ENCODE assay signal across 9 cellular contexts in the genomic region with DNA sequence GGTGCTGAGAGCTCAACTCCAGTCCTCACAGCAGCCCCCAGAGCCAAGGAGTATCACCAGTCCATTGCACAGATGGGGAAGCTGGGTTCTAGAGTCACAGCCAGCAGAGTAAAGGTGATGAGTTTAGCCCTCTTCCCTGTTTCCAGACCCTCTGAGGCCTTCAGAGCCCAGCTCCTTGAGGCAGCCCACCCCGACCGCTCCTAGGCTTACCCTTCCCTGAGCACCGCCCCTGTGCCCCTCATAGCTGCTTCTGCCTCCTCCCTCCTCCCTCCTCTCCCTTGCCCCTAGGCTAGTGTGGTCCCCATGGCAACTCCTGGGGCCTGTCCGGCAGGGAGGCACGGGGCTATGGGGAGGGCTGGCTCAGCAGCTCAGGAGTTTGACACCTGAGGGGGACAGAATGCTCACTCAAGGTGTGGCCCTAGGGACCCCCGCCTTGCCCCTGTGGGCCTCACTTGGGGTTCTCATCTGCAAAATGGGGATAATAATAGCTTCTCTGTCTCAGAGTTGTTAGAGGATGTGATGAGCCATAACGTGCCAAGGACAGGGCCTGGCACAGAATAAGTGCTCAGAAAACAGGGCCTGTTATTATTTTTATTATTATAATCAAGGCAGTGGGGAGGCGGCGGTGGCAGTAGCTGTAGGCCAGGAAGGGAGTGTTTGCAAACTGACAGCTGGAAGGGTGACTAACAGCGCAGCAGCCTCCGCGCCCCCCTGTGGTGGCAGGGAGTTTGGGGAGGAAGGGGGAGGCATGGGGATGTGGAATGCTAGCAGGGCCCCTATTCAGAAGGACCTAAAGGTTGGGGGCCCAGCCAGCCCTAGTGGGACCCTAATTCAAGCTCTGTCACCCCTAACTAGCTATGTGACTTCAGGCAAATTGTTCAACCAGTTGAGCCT. TPM values are rescaled to one million over a fixed set of nuclear protein-coding genes. Genes with fewer than 3 reads are reported as not detected.
DNase-seq lines count a peak whose midpoint lies in the region; ATAC-seq, FAIRE-seq and TF ChIP-seq lines count a peak whose summit lies in the region.
"Had no signal": no experiment of that assay in that cellular context is flagged by ENCODE, and none has a peak within 500 bp of the region (broad histone marks: within the 10 kb centered on the region; RNA-seq: fewer than 3 reads in every experiment).

No MANE protein-coding gene starts in this region.

- H3K4me1 ChIP-seq in right cardiac atrium (ENCODE audit: control insufficient read depth, insufficient read depth, low read length) (peaks cover 21% of the 10 kb centered on the region), keratinocyte (ENCODE audit: control insufficient read depth, extremely low read depth, insufficient read depth, low read length) (peaks cover 44% of the 10 kb centered on the region), trophoblast cell (ENCODE audit: control insufficient read depth in 1 of 2, insufficient read depth in 2 of 2, low read length in 2 of 2) (peaks cover 3 to 8% of the 10 kb centered on the region in 2 experiments), right lobe of liver (peaks cover 0 to 68% (median 35%) of the 10 kb centered on the region in 4 donors)

- no peak overlapping the region for H2AK5ac ChIP-seq in trophoblast cell (ENCODE audit: low read length)

- H3K9me3 Mint-ChIP-seq in activated T-helper 2 cell treated with anti-CD3 and anti-CD28 coated beads, Interferon-gamma antibody, Interleukin-2, Interleukin-4, amounts not matched to agents 10 μg/mL and 5 μg/mL and 100 μg/mL, durations not matched to agents 14 hours and 24 hours and 36 hours, result no peaks in the 10 kb centered on the region

- H3K4me2 ChIP-seq in keratinocyte (ENCODE audit: control insufficient read depth, extremely low read depth, insufficient read depth, low read depth, low read length), result no peak overlapping the region
- no peak overlapping the region for H3K4me2 ChIP-seq in trophoblast cell (ENCODE audit: low read length)

- peak overlapping the region; percentile 67 for H3K27ac Mint-ChIP-seq in activated T-helper 2 cell treated with anti-CD3 and anti-CD28 coated beads, Interferon-gamma antibody, Interleukin-2, Interleukin-4, amounts not matched to agents 10 μg/mL and 5 μg/mL and 100 μg/mL, durations not matched to agents 14 hours and 24 hours and 36 hours

- no peak overlapping the region for H2BK5ac ChIP-seq in trophoblast cell (ENCODE audit: low read depth, low read length, poor library complexity)

- H3K27me3 ChIP-seq in right cardiac atrium (ENCODE audit: control insufficient read depth, insufficient read depth), result no peaks in the 10 kb centered on the region
- no peaks in the 10 kb centered on the region for H3K27me3 ChIP-seq in keratinocyte (ENCODE audit: control insufficient read depth, extremely low read depth, insufficient read depth, low read length)
- no peaks in the 10 kb centered on the region for H3K27me3 ChIP-seq in trophoblast cell (ENCODE audit: insufficient read depth, low read length)
- no peaks in the 10 kb centered on the region for H3K27me3 ChIP-seq in right lobe of liver

- H3K79me2 ChIP-seq in keratinocyte (ENCODE audit: control insufficient read depth, insufficient read depth, low read length), result peaks cover 79% of the 10 kb centered on the region
- H3K79me2 ChIP-seq in trophoblast cell (ENCODE audit: control insufficient read depth, insufficient read depth, low read length, poor library complexity), result no peaks in the 10 kb centered on the region

- H3K18ac ChIP-seq in trophoblast cell (ENCODE audit: low read length), result no peak overlapping the region

- FAIRE-seq in keratinocyte (lab: Jason Lieb, UNC), result no peak

- no peak overlapping the region for H4K8ac ChIP-seq in trophoblast cell (ENCODE audit: low read depth, low read length)

- no peak overlapping the region for H2BK120ac ChIP-seq in trophoblast cell (ENCODE audit: insufficient read depth, low read length, poor library complexity)

- H3K9ac ChIP-seq in keratinocyte (ENCODE audit: control insufficient read depth, extremely low read depth, insufficient read depth, low read length) (no peak overlapping the region), trophoblast cell (ENCODE audit: low read length) (no peak overlapping the region)

- no peak overlapping the region for H2AFZ ChIP-seq in keratinocyte (ENCODE audit: control insufficient read depth, low read length)
- H2AFZ ChIP-seq in trophoblast cell (ENCODE audit: insufficient read depth, low read length, poor library complexity), result no peak overlapping the region

- TF ChIP-seq POLR2A in right lobe of liver (IDR thresholded peaks at IDR 0.05), result no peak

- no peak overlapping the region for H2BK12ac ChIP-seq in trophoblast cell (ENCODE audit: low read length)

- H3K79me1 ChIP-seq in trophoblast cell (ENCODE audit: low read length), result no peaks in the 10 kb centered on the region

- H3K23ac ChIP-seq in trophoblast cell (ENCODE audit: low read length), result no peak overlapping the region

- dilution Hi-C loops in keratinocyte (cut with MboI; ENCODE audit: extremely low pct_ligation_motif_present, low sequenced_read_pairs), result no loop called here

- no peak overlapping the region for H3K14ac ChIP-seq in trophoblast cell (ENCODE audit: low read length)

- H3K9me1 ChIP-seq in keratinocyte (ENCODE audit: control insufficient read depth, extremely low read depth, insufficient read depth, low read length), result peaks cover 15% of the 10 kb centered on the region

- intact Hi-C loops in right cardiac atrium (cut with DNase I), result no loop called here
- intact Hi-C loops in left cardiac atrium (cut with DNase I), result no loop called here
- intact Hi-C loops in activated T-helper 2 cell treated with anti-CD3 and anti-CD28 coated beads, Interferon-gamma antibody, Interleukin-2, Interleukin-4, amounts not matched to agents 10 μg/mL and 5 μg/mL and 100 μg/mL, durations not matched to agents 14 hours and 24 hours and 36 hours (cut with micrococcal nuclease), result no loop called here
- intact Hi-C loops in right lobe of liver (cut with DNase I), result no loop called here

- H3K4me1 Mint-ChIP-seq in activated T-helper 2 cell treated with anti-CD3 and anti-CD28 coated beads, Interferon-gamma antibody, Interleukin-2, Interleukin-4, amounts not matched to agents 10 μg/mL and 5 μg/mL and 100 μg/mL, durations not matched to agents 14 hours and 24 hours and 36 hours (ENCODE audit: low read depth), result peaks cover 67% of the 10 kb centered on the region

- no peaks in the 10 kb centered on the region for H3K27me3 Mint-ChIP-seq in activated T-helper 2 cell treated with anti-CD3 and anti-CD28 coated beads, Interferon-gamma antibody, Interleukin-2, Interleukin-4, amounts not matched to agents 10 μg/mL and 5 μg/mL and 100 μg/mL, durations not matched to agents 14 hours and 24 hours and 36 hours (ENCODE audit: low read depth)

- H3K9me3 ChIP-seq in right cardiac atrium (ENCODE audit: control insufficient read depth, low read length), result no peaks in the 10 kb centered on the region
- no peaks in the 10 kb centered on the region for H3K9me3 ChIP-seq in keratinocyte (ENCODE audit: control insufficient read depth, low read depth, low read length)
- peaks cover 1% of the 10 kb centered on the region for H3K9me3 ChIP-seq in trophoblast cell (ENCODE audit: insufficient read depth, low read depth, low read length)
- H3K9me3 ChIP-seq in right lobe of liver, result no peaks in the 10 kb centered on the region

- TF ChIP-seq CTCF in keratinocyte (optimal IDR thresholded peaks at IDR 0.05 in 1 of 3, IDR thresholded peaks at IDR 0.05 in 1 of 3, conservative IDR thresholded peaks at IDR 0.05 in 1 of 3; ENCODE audit: extremely low read depth in 1 of 3, insufficient read depth in 2 of 3, low read length in 3 of 3) (peak in 2 of 3 experiments; percentile 62), right lobe of liver (IDR thresholded peaks at IDR 0.05) (peak in 2 of 4 donors; percentile 6 to 7)

- no peak overlapping the region for H4K12ac ChIP-seq in trophoblast cell (ENCODE audit: low read depth, low read length)

- peaks cover 54% of the 10 kb centered on the region for H3K36me3 Mint-ChIP-seq in activated T-helper 2 cell treated with anti-CD3 and anti-CD28 coated beads, Interferon-gamma antibody, Interleukin-2, Interleukin-4, amounts not matched to agents 10 μg/mL and 5 μg/mL and 100 μg/mL, durations not matched to agents 14 hours and 24 hours and 36 hours (ENCODE audit: low read depth)

- no peak overlapping the region for H3K27ac ChIP-seq in right cardiac atrium (ENCODE audit: low read length)
- H3K27ac ChIP-seq in keratinocyte (ENCODE audit: control insufficient read depth, insufficient read depth, low read length), result no peak overlapping the region
- H3K27ac ChIP-seq in trophoblast cell (ENCODE audit: low read depth, low read length), result no peak overlapping the region
- H3K27ac ChIP-seq in right lobe of liver, result no peak overlapping the region

- no peak overlapping the region for H4K91ac ChIP-seq in trophoblast cell (ENCODE audit: low read depth, low read length)

- no peak overlapping the region for H3K4me3 ChIP-seq in right cardiac atrium (ENCODE audit: low read length)
- no peak overlapping the region for H3K4me3 ChIP-seq in keratinocyte (ENCODE audit: control insufficient read depth in 2 of 3, extremely low read depth in 1 of 3, insufficient read depth in 2 of 3, low read depth in 1 of 3, low read length in 3 of 3)
- no peak overlapping the region for H3K4me3 ChIP-seq in trophoblast cell (ENCODE audit: low read depth, low read length)
- H3K4me3 ChIP-seq in right lobe of liver, result no peak overlapping the region

- 73% methylated on average over 12 of the region's 12 CpGs for WGBS in right cardiac atrium
- WGBS in trophoblast cell (ENCODE audit: extremely low coverage, insufficient coverage, insufficient read length), result no CpG with 5 or more reads among the region's 12 CpGs
- 50% methylated on average over 3 of the region's 12 CpGs for WGBS in right lobe of liver (ENCODE audit: insufficient coverage, low coverage, low lambda C conversion rate, missing lambda C conversion rate)

- ATAC-seq in right cardiac atrium (no peak), left cardiac atrium (no peak), right lobe of liver (no peak)

- no peak overlapping the region for H3K4me3 Mint-ChIP-seq in activated T-helper 2 cell treated with anti-CD3 and anti-CD28 coated beads, Interferon-gamma antibody, Interleukin-2, Interleukin-4, amounts not matched to agents 10 μg/mL and 5 μg/mL and 100 μg/mL, durations not matched to agents 14 hours and 24 hours and 36 hours (ENCODE audit: low read depth)

- DNase-seq in right cardiac atrium, result peak in 2 of 3 donors; percentile 67 to 78
- DNase-seq in left cardiac atrium, result no peak
- DNase-seq in activated T-helper 2 cell treated with anti-CD3 and anti-CD28 coated beads, Interferon-gamma antibody, Interleukin-2, Interleukin-4, amounts not matched to agents 10 μg/mL and 5 μg/mL and 100 μg/mL, durations not matched to agents 14 hours and 24 hours and 36 hours (ENCODE audit: low spot score), result peak; percentile 49
- DNase-seq in keratinocyte (ENCODE audit: low read depth, low spot score), result no peak
- DNase-seq in trophoblast cell, result no peak
- no peak for DNase-seq in right lobe of liver
- DNase-seq in globus pallidus (ENCODE audit: low spot score), result no peak
- DNase-seq in NCI-H345 (lab: John Stamatoyannopoulos, UW), result no peak

- H3K36me3 ChIP-seq in keratinocyte (ENCODE audit: control insufficient read depth in 2 of 2, extremely low read depth in 1 of 2, insufficient read depth in 2 of 2, low read length in 2 of 2), result peaks cover 0 to 11% of the 10 kb centered on the region in 2 experiments
- peaks cover 7 to 8% of the 10 kb centered on the region in 2 experiments for H3K36me3 ChIP-seq in trophoblast cell (ENCODE audit: control insufficient read depth in 1 of 2, insufficient read depth in 2 of 2, low read length in 2 of 2)
- no peaks in the 10 kb centered on the region for H3K36me3 ChIP-seq in right lobe of liver

- H4K20me1 ChIP-seq in keratinocyte (ENCODE audit: control insufficient read depth, extremely low read depth, insufficient read depth, low read length), result peaks cover 29% of the 10 kb centered on the region

- no peak overlapping the region for H3K4ac ChIP-seq in trophoblast cell (ENCODE audit: low read depth, low read length)

RNA-seq across cellular contexts. Expression of a gene that starts 11.5 kb away (rescaled TPM):
- total RNA-seq in right cardiac atrium, result 10 to 100 TPM; 52.9 to 68.3 (median 60.9) TPM
- polyA plus RNA-seq in right cardiac atrium, result 44.3 TPM
- 10 to 100 TPM; 49.7 to 59.2 TPM for total RNA-seq in left cardiac atrium
- 261 and 266 TPM in 2 replicates for total RNA-seq in activated T-helper 2 cell treated with anti-CD3 and anti-CD28 coated beads, Interferon-gamma antibody, Interleukin-2, Interleukin-4, amounts not matched to agents 10 μg/mL and 5 μg/mL and 100 μg/mL, durations not matched to agents 14 hours and 24 hours and 36 hours
- 14.9 to 41.5 TPM (median 17.2 TPM) in 3 replicates for polyA plus RNA-seq in keratinocyte
- polyA plus RNA-seq in keratinocyte (2011; ENCODE audit: low read depth), result 16.8 TPM
- polyA plus RNA-seq in keratinocyte (2011; cell fraction: cytosol; rRNA removed), result 19.4 and 37.7 TPM in 2 replicates
- 40.0 and 50.1 TPM in 2 replicates for polyA plus RNA-seq in keratinocyte (2011; cell fraction: nucleus; rRNA removed)
- 38.6 and 52.8 TPM in 2 replicates for polyA plus RNA-seq in keratinocyte (2012; ENCODE audit: low replicate concordance)
- polyA minus RNA-seq in keratinocyte, result 22.1 to 111 TPM (median 39.2 TPM) in 3 replicates
- polyA minus RNA-seq in keratinocyte (2011; cell fraction: cytosol; rRNA and poly(A)+ RNA removed), result 47.0 TPM
- polyA minus RNA-seq in keratinocyte (2011; cell fraction: nucleus; rRNA and poly(A)+ RNA removed), result 26.1 and 28.3 TPM in 2 replicates
- polyA plus RNA-seq in trophoblast cell (2013), result 25.3 and 25.5 TPM in 2 replicates
- total RNA-seq in right lobe of liver, result 10 to 100 TPM; 22.2 to 50.9 (median 32.7) TPM

RNA-seq across cellular contexts. Expression of a gene that starts 19.3 kb away (rescaled TPM):
- total RNA-seq in right cardiac atrium (100 to 1,000 TPM in 3 of 4 donors, 10 to 100 TPM in 1; 66.2 to 216 (median 131) TPM), left cardiac atrium (100 to 1,000 TPM in 1 of 2 donors, 10 to 100 TPM in 1; 72.9 to 110 TPM), right lobe of liver (not detected)
- polyA plus RNA-seq in right cardiac atrium (84.7 TPM), keratinocyte (not detected in 3 replicates)
- total RNA-seq in activated T-helper 2 cell treated with anti-CD3 and anti-CD28 coated beads, Interferon-gamma antibody, Interleukin-2, Interleukin-4, amounts not matched to agents 10 μg/mL and 5 μg/mL and 100 μg/mL, durations not matched to agents 14 hours and 24 hours and 36 hours, result 0.32 TPM in 1 of 2 replicates, not detected in the other
- polyA plus RNA-seq in keratinocyte (2011; ENCODE audit: low read depth), result not detected
- polyA plus RNA-seq in keratinocyte (2011; cell fraction: cytosol; rRNA removed), result not detected in 2 replicates
- 0.05 and 0.22 TPM in 2 replicates for polyA plus RNA-seq in keratinocyte (2011; cell fraction: nucleus; rRNA removed)
- not detected in 2 replicates for polyA plus RNA-seq in keratinocyte (2012; ENCODE audit: low replicate concordance)
- polyA minus RNA-seq in keratinocyte, result 0.36 to 0.38 TPM in 2 of 3 replicates, not detected in the other
- not detected for polyA minus RNA-seq in keratinocyte (2011; cell fraction: cytosol; rRNA and poly(A)+ RNA removed)
- polyA minus RNA-seq in keratinocyte (2011; cell fraction: nucleus; rRNA and poly(A)+ RNA removed), result 0.21 and 0.31 TPM in 2 replicates
- not detected in 2 replicates for polyA plus RNA-seq in trophoblast cell (2013)
- total RNA-seq: epithelial cell of proximal tubule had no signal

RNA-seq across cellular contexts. Expression of a gene that starts 33.0 kb away (rescaled TPM):
- total RNA-seq in right cardiac atrium (10 to 100 TPM; 13.0 to 31.0 (median 20.9) TPM), left cardiac atrium (10 to 100 TPM; 11.0 to 24.5 TPM), right lobe of liver (not detected)
- polyA plus RNA-seq in right cardiac atrium (13.3 TPM), keratinocyte (0.03 TPM in 1 of 3 replicates, not detected in the others)
- 0.16 TPM in 1 of 2 replicates, not detected in the other for total RNA-seq in activated T-helper 2 cell treated with anti-CD3 and anti-CD28 coated beads, Interferon-gamma antibody, Interleukin-2, Interleukin-4, amounts not matched to agents 10 μg/mL and 5 μg/mL and 100 μg/mL, durations not matched to agents 14 hours and 24 hours and 36 hours
- polyA plus RNA-seq in keratinocyte (2011; ENCODE audit: low read depth), result not detected
- polyA plus RNA-seq in keratinocyte (2011; cell fraction: cytosol; rRNA removed), result not detected in 2 replicates
- 0.13 and 0.27 TPM in 2 replicates for polyA plus RNA-seq in keratinocyte (2011; cell fraction: nucleus; rRNA removed)
- 0.18 TPM in 1 of 2 replicates, not detected in the other for polyA plus RNA-seq in keratinocyte (2012; ENCODE audit: low replicate concordance)
- not detected in 3 replicates for polyA minus RNA-seq in keratinocyte
- polyA minus RNA-seq in keratinocyte (2011; cell fraction: cytosol; rRNA and poly(A)+ RNA removed), result not detected
- polyA minus RNA-seq in keratinocyte (2011; cell fraction: nucleus; rRNA and poly(A)+ RNA removed), result not detected in 2 replicates
- 0.03 TPM in 2 replicates for polyA plus RNA-seq in trophoblast cell (2013)
- total RNA-seq: epithelial cell of proximal tubule had no signal

RNA-seq across cellular contexts. Expression of a gene that starts 44.7 kb away (rescaled TPM):
- total RNA-seq in right cardiac atrium (not detected), left cardiac atrium (under 1 TPM in 1 of 2 donors, not detected in 1; 0.12 TPM), right lobe of liver (100 to 1,000 TPM in 2 of 6 experiments, 10 to 100 TPM in 2, 1 to 10 TPM in 1, under 1 TPM in 1; 0.81 to 235 (median 65.0) TPM)
- polyA plus RNA-seq in right cardiac atrium (0.07 TPM), keratinocyte (0.04 to 0.09 TPM in 2 of 3 replicates, not detected in the other)
- total RNA-seq in activated T-helper 2 cell treated with anti-CD3 and anti-CD28 coated beads, Interferon-gamma antibody, Interleukin-2, Interleukin-4, amounts not matched to agents 10 μg/mL and 5 μg/mL and 100 μg/mL, durations not matched to agents 14 hours and 24 hours and 36 hours, result not detected in 2 replicates
- not detected for polyA plus RNA-seq in keratinocyte (2011; ENCODE audit: low read depth)
- 0.06 TPM in 1 of 2 replicates, not detected in the other for polyA plus RNA-seq in keratinocyte (2011; cell fraction: cytosol; rRNA removed)
- polyA plus RNA-seq in keratinocyte (2011; cell fraction: nucleus; rRNA removed), result 0.04 and 0.09 TPM in 2 replicates
- polyA plus RNA-seq in keratinocyte (2012; ENCODE audit: low replicate concordance), result not detected in 2 replicates
- not detected in 3 replicates for polyA minus RNA-seq in keratinocyte
- not detected for polyA minus RNA-seq in keratinocyte (2011; cell fraction: cytosol; rRNA and poly(A)+ RNA removed)
- not detected in 2 replicates for polyA minus RNA-seq in keratinocyte (2011; cell fraction: nucleus; rRNA and poly(A)+ RNA removed)
- polyA plus RNA-seq in trophoblast cell (2013), result not detected in 2 replicates
- total RNA-seq: epithelial cell of proximal tubule had no signal

RNA-seq across cellular contexts. Expression of a gene that starts 49.6 kb away (rescaled TPM):
- total RNA-seq in right cardiac atrium (10 to 100 TPM; 34.9 to 49.3 (median 45.9) TPM), left cardiac atrium (10 to 100 TPM; 35.3 to 41.4 TPM), right lobe of liver (10 to 100 TPM; 19.7 to 25.1 (median 22.1) TPM)
- polyA plus RNA-seq in right cardiac atrium (35.0 TPM), keratinocyte (12.0 to 26.4 TPM (median 16.5 TPM) in 3 replicates)
- total RNA-seq in activated T-helper 2 cell treated with anti-CD3 and anti-CD28 coated beads, Interferon-gamma antibody, Interleukin-2, Interleukin-4, amounts not matched to agents 10 μg/mL and 5 μg/mL and 100 μg/mL, durations not matched to agents 14 hours and 24 hours and 36 hours, result 45.5 and 47.7 TPM in 2 replicates
- polyA plus RNA-seq in keratinocyte (2011; ENCODE audit: low read depth), result 30.4 TPM
- 12.2 and 14.8 TPM in 2 replicates for polyA plus RNA-seq in keratinocyte (2011; cell fraction: cytosol; rRNA removed)
- 84.1 and 86.4 TPM in 2 replicates for polyA plus RNA-seq in keratinocyte (2011; cell fraction: nucleus; rRNA removed)
- polyA plus RNA-seq in keratinocyte (2012; ENCODE audit: low replicate concordance), result 17.7 and 48.6 TPM in 2 replicates
- polyA minus RNA-seq in keratinocyte, result 8.8 to 21.0 TPM (median 19.1 TPM) in 3 replicates
- 10.6 TPM for polyA minus RNA-seq in keratinocyte (2011; cell fraction: cytosol; rRNA and poly(A)+ RNA removed)
- 10.8 and 11.5 TPM in 2 replicates for polyA minus RNA-seq in keratinocyte (2011; cell fraction: nucleus; rRNA and poly(A)+ RNA removed)
- 9.3 and 10.1 TPM in 2 replicates for polyA plus RNA-seq in trophoblast cell (2013)

Comparison
In these comparisons a context has a peak if more than half of its experiments do, and no peak if none do; other contexts are left out.
1. DNase-seq: peak in right cardiac atrium (2 of 3) and activated T-helper 2 cell treated with anti-CD3 and anti-CD28 coated beads, Interferon-gamma antibody, Interleukin-2, Interleukin-4, amounts not matched to agents 10 μg/mL and 5 μg/mL and 100 μg/mL, durations not matched to agents 14 hours and 24 hours and 36 hours (single experiment); none in left cardiac atrium (single experiment), keratinocyte (single experiment), trophoblast cell (0 of 2), right lobe of liver (0 of 3), globus pallidus (single experiment) and NCI-H345 (single experiment).
2. RNA of a gene that starts 19.3 kb away (total RNA-seq): 66.2 to 216 TPM in right cardiac atrium and 72.9 to 110 TPM in left cardiac atrium; 0.32 TPM in activated T-helper 2 cell treated with anti-CD3 and anti-CD28 coated beads, Interferon-gamma antibody, Interleukin-2, Interleukin-4, amounts not matched to agents 10 μg/mL and 5 μg/mL and 100 μg/mL, durations not matched to agents 14 hours and 24 hours and 36 hours and not detected in right lobe of liver; every median in the first group is over 10 times any median in the second.
3. RNA of a gene that starts 33.0 kb away (total RNA-seq): 13.0 to 31.0 TPM in right cardiac atrium and 11.0 to 24.5 TPM in left cardiac atrium; 0.16 TPM in activated T-helper 2 cell treated with anti-CD3 and anti-CD28 coated beads, Interferon-gamma antibody, Interleukin-2, Interleukin-4, amounts not matched to agents 10 μg/mL and 5 μg/mL and 100 μg/mL, durations not matched to agents 14 hours and 24 hours and 36 hours and not detected in right lobe of liver; every median in the first group is over 10 times any median in the second.